ENCODE assay signal across 17 cellular contexts in the genomic region with DNA sequence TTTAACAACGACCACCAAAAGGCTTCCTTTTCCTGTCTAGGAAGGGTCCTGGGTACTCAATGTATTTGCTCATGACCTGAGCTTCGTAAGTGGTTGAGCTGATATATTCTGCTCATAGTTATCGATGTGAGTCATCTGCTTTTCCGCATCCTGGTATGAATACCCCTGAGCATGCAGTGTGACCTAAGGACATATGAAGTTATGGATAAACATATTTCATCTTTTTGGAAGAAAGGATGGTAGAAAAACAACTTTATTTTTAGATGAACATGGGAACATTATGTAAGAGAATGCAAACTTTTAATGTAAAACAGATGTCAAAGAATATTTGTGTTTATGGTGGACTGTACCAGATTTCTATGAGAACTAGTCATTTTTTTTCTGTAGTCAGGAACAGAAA. TPM values are rescaled to one million over a fixed set of nuclear protein-coding genes. Genes with fewer than 3 reads are reported as not detected.
DNase-seq lines count a peak whose midpoint lies in the region; ATAC-seq and FAIRE-seq lines count a peak whose summit lies in the region.
"Had no signal": no experiment of that assay in that cellular context is flagged by ENCODE, and none has a peak within 500 bp of the region (broad histone marks: within the 10 kb centered on the region; RNA-seq: fewer than 3 reads in every experiment).

No MANE protein-coding gene starts in this region.

- no peak for ATAC-seq in HG03432 (IDR thresholded peaks at IDR 0.05; ENCODE audit: unreplicated experiment)
- ATAC-seq: PC-3 had no signal

- peak; percentile 51 for FAIRE-seq in HTR-8/SVneo (lab: Jason Lieb, UNC)

- DNase-seq in HTR-8/SVneo (ENCODE audit: insufficient read length, low spot score) (no peak), brain pericyte (ENCODE audit: low read depth, low spot score) (peak; percentile 83), fibroblast of peridontal ligament (ENCODE audit: extremely low read depth) (peak; percentile 61), mucosa of gallbladder (ENCODE audit: low spot score) (no peak), retina (no peak)
- no peak for DNase-seq in activated naive CD4-positive, alpha-beta T cell treated with anti-CD3 and anti-CD28 coated beads, Interleukin-2, amount 50 U/mL, for 16 hours
- DNase-seq: BE2C; CD4-positive, alpha-beta T cell; H9; KBM-7; NCI-H1436 treated with DMSO at 0.1 percent for 48 hours; NCI-H2029 treated with DMSO at 0.1 percent for 48 hours; NCI-H2171 treated with DMSO at 0.1 percent for 48 hours; NCI-H446 treated with DMSO at 0.1 percent for 48 hours; NCI-H748 treated with DMSO at 0.1 percent for 48 hours; PC-3 had no signal

RNA-seq across cellular contexts. Expression of gene TRPC6, which starts 28.4 kb away (rescaled TPM):
- 1.5 TPM for total RNA-seq in mucosa of gallbladder
- total RNA-seq: CD4-positive, alpha-beta T cell; PC-3 had no signal

Comparison
In these comparisons a context has a peak if more than half of its experiments do, and no peak if none do; other contexts are left out.
1. DNase-seq: peak in brain pericyte (single experiment) and fibroblast of peridontal ligament (single experiment); none in HTR-8/SVneo (single experiment), activated naive CD4-positive, alpha-beta T cell treated with anti-CD3 and anti-CD28 coated beads, Interleukin-2, amount 50 U/mL, for 16 hours (single experiment), mucosa of gallbladder (single experiment) and retina (single experiment).